Comparison of ENCODE assay signal across 21 cellular contexts in genomic region chr12:127327986-127328385, GRCh38.
"Had no signal": no experiment of that assay in that cellular context is flagged by ENCODE, and none has a peak within 500 bp of the region (broad histone marks: within the 10 kb centered on the region; RNA-seq: fewer than 3 reads in every experiment).

No MANE protein-coding gene starts in this region.

- H3K9me3 ChIP-seq: left ventricle myocardium inferior, mucosa of descending colon, ovary, right atrium auricular region, right lobe of liver, suprapubic skin, thoracic aorta, tibial artery, upper lobe of right lung had no signal

- H3K4me2 ChIP-seq: smooth muscle cell had no signal

- ATAC-seq: mucosa of descending colon; naive thymus-derived CD4-positive, alpha-beta T cell; natural killer cell treated with Interleukin-12 subunit alpha and Interleukin-12 subunit beta and Interleukin-15 and Interleukin-18, amount 100 ng/mL, for 72 hours; right lobe of liver; stimulated activated effector memory CD8-positive, alpha-beta T cell treated with anti-CD3 and anti-CD28 coated beads, Interleukin-12 subunit alpha, Interleukin-12 subunit beta, amount 100 ng/mL, for 72 hours; upper lobe of right lung had no signal

- H3K27me3 ChIP-seq: ovary, right atrium auricular region, right lobe of liver, suprapubic skin, tibial artery, upper lobe of right lung had no signal

- H3K27ac ChIP-seq: left ventricle myocardium inferior, ovary, right atrium auricular region, right lobe of liver, suprapubic skin, thoracic aorta, tibial artery, upper lobe of right lung had no signal

- DNase-seq: hypothalamus; immature natural killer cell; left ventricle myocardium inferior; midbrain; mucosa of descending colon; naive thymus-derived CD4-positive, alpha-beta T cell; ovary; right lobe of liver; stimulated activated CD4-positive, alpha-beta T cell treated with anti-CD3 and anti-CD28 coated beads, Interleukin-12 subunit alpha, Interleukin-12 subunit beta, amount 100 ng/mL, for 4 hours; stimulated activated CD4-positive, alpha-beta T cell treated with anti-CD3 and anti-CD28 coated beads, Interleukin-15, amount 100 ng/mL, for 24 hours; stimulated activated CD4-positive, alpha-beta T cell treated with anti-CD3 and anti-CD28 coated beads, Interleukin-4, amount 100 ng/mL, for 24 hours; stimulated activated naive CD4-positive, alpha-beta T cell; tibial artery; upper lobe of right lung had no signal

- H3K36me3 ChIP-seq: left ventricle myocardium inferior, ovary, right atrium auricular region, right lobe of liver, suprapubic skin, thoracic aorta, tibial artery, upper lobe of right lung had no signal

- H3K4me3 ChIP-seq: left ventricle myocardium inferior, lung, mucosa of descending colon, ovary, right atrium auricular region, right lobe of liver, smooth muscle cell, suprapubic skin, thoracic aorta, tibial artery, upper lobe of right lung had no signal

- H3K4me1 ChIP-seq: left ventricle myocardium inferior, right atrium auricular region, right lobe of liver, suprapubic skin, tibial artery, upper lobe of right lung had no signal
